Comparison of ENCODE assay signal across 26 cellular contexts in genomic region chrX:152640039-152640818, GRCh38. TPM values are rescaled to one million over a fixed set of nuclear protein-coding genes. Genes with fewer than 3 reads are reported as not detected.
DNase-seq lines count a peak whose midpoint lies in the region; ATAC-seq and TF ChIP-seq lines count a peak whose summit lies in the region.
"Had no signal": no experiment of that assay in that cellular context is flagged by ENCODE, and none has a peak within 500 bp of the region (broad histone marks: within the 10 kb centered on the region; RNA-seq: fewer than 3 reads in every experiment).

No MANE protein-coding gene starts in this region.

- TF ChIP-seq CTCF in epithelial cell of esophagus (IDR thresholded peaks at IDR 0.05; ENCODE audit: insufficient read depth, low read depth, low read length, missing control alignments) (no peak), lung (IDR thresholded peaks at IDR 0.05; ENCODE audit: control extremely low read depth, extremely low read depth) (no peak)

- ATAC-seq in lung (ENCODE audit: insufficient read depth, low FRiP score) (no peak), HG02840 (IDR thresholded peaks at IDR 0.05; ENCODE audit: low FRiP score, unreplicated experiment) (no peak)
- ATAC-seq: Panc1; stimulated activated naive B cell treated with anti-CD40 and anti-IgM and Interleukin-4, amounts not matched to agents 10 μg/mL and 1 μg/mL and 100 μg/mL, for 72 hours; T-helper 17 cell had no signal

- H3K4me3 Mint-ChIP-seq in activated T-helper 1 cell treated with anti-CD3 and anti-CD28 coated beads, Interleukin-12 subunit alpha, Interleukin-12 subunit beta, Interleukin-2, Interleukin-4 antibody, amounts not matched to agents 30 ng/mL and 10 ng/mL and 1 ng/mL, durations not matched to agents 14 hours and 24 hours and 36 hours: no peak overlapping the region
- H3K4me3 Mint-ChIP-seq: CD8-positive, alpha-beta memory T cell; neural crest cell; stimulated activated naive B cell treated with anti-CD40 and anti-IgM and Interleukin-4, amounts not matched to agents 10 μg/mL and 1 μg/mL and 100 μg/mL, for 72 hours; T-helper 17 cell had no signal

- H3K4me1 ChIP-seq in lung (ENCODE audit: control insufficient read depth in 2 of 2, insufficient read depth in 2 of 2, low read length in 2 of 2): peaks cover 0 to 2% of the 10 kb centered on the region in 2 donors
- no peaks in the 10 kb centered on the region for H3K4me1 ChIP-seq in mesenchymal stem cell (ENCODE audit: control insufficient read depth, insufficient read depth, low read depth, low read length)
- H3K4me1 ChIP-seq: left ventricle myocardium inferior had no signal

- H3K36me3 ChIP-seq in lung (ENCODE audit: control insufficient read depth in 2 of 2, insufficient read depth in 2 of 2, low read length in 2 of 2): no peaks in the 10 kb centered on the region
- no peaks in the 10 kb centered on the region for H3K36me3 ChIP-seq in mesenchymal stem cell (ENCODE audit: control insufficient read depth in 1 of 2, insufficient read depth in 2 of 2, low read depth in 1 of 2, low read length in 2 of 2)
- H3K36me3 ChIP-seq: left ventricle myocardium inferior, thoracic aorta had no signal

- no peak overlapping the region for H3K4me3 ChIP-seq in epithelial cell of esophagus (ENCODE audit: low read length)
- no peak overlapping the region for H3K4me3 ChIP-seq in lung
- H3K4me3 ChIP-seq in mesenchymal stem cell (ENCODE audit: insufficient read depth in 1 of 2, low read depth in 1 of 2, low read length in 2 of 2): no peak overlapping the region
- H3K4me3 ChIP-seq: left ventricle myocardium inferior, thoracic aorta had no signal

- H3K9me3 Mint-ChIP-seq in activated T-helper 1 cell treated with anti-CD3 and anti-CD28 coated beads, Interleukin-12 subunit alpha, Interleukin-12 subunit beta, Interleukin-2, Interleukin-4 antibody, amounts not matched to agents 30 ng/mL and 10 ng/mL and 1 ng/mL, durations not matched to agents 14 hours and 24 hours and 36 hours: no peaks in the 10 kb centered on the region
- H3K9me3 Mint-ChIP-seq: neural crest cell; stimulated activated naive B cell treated with anti-CD40 and anti-IgM and Interleukin-4, amounts not matched to agents 10 μg/mL and 1 μg/mL and 100 μg/mL, for 72 hours had no signal

- no peak overlapping the region for H2AK5ac ChIP-seq in mesenchymal stem cell (ENCODE audit: low read length, severe bottlenecking)

- H3K9ac ChIP-seq in mesenchymal stem cell (ENCODE audit: low read length): no peak overlapping the region

- no peak overlapping the region for H3K27ac Mint-ChIP-seq in activated T-helper 1 cell treated with anti-CD3 and anti-CD28 coated beads, Interleukin-12 subunit alpha, Interleukin-12 subunit beta, Interleukin-2, Interleukin-4 antibody, amounts not matched to agents 30 ng/mL and 10 ng/mL and 1 ng/mL, durations not matched to agents 14 hours and 24 hours and 36 hours
- H3K27ac Mint-ChIP-seq: stimulated activated naive B cell treated with anti-CD40 and anti-IgM and Interleukin-4, amounts not matched to agents 10 μg/mL and 1 μg/mL and 100 μg/mL, for 72 hours; T-helper 17 cell had no signal

- no peaks in the 10 kb centered on the region for H3K9me3 ChIP-seq in lung (ENCODE audit: control insufficient read depth in 2 of 2, insufficient read depth in 1 of 2, low read length in 1 of 2)
- no peaks in the 10 kb centered on the region for H3K9me3 ChIP-seq in mesenchymal stem cell (ENCODE audit: control insufficient read depth, low read length)
- H3K9me3 ChIP-seq: left ventricle myocardium inferior, thoracic aorta had no signal

- H3K4me2 ChIP-seq in mesenchymal stem cell (ENCODE audit: low read length, poor library complexity, severe bottlenecking): no peak overlapping the region

- H2BK15ac ChIP-seq in mesenchymal stem cell (ENCODE audit: low read depth, poor library complexity, severe bottlenecking): no peak overlapping the region

- no peaks in the 10 kb centered on the region for H3K79me1 ChIP-seq in mesenchymal stem cell (replicated peaks; ENCODE audit: low read length, poor library complexity, severe bottlenecking)

- no peak overlapping the region for H4K8ac ChIP-seq in mesenchymal stem cell (ENCODE audit: low read length)

- no peak overlapping the region for H2BK120ac ChIP-seq in mesenchymal stem cell (ENCODE audit: low read depth, low read length)

- H3K27me3 Mint-ChIP-seq in activated T-helper 1 cell treated with anti-CD3 and anti-CD28 coated beads, Interleukin-12 subunit alpha, Interleukin-12 subunit beta, Interleukin-2, Interleukin-4 antibody, amounts not matched to agents 30 ng/mL and 10 ng/mL and 1 ng/mL, durations not matched to agents 14 hours and 24 hours and 36 hours (ENCODE audit: insufficient read depth): peaks cover 17% of the 10 kb centered on the region

- no peak overlapping the region for H4K91ac ChIP-seq in mesenchymal stem cell (ENCODE audit: low read length)

- no peak overlapping the region for H3K18ac ChIP-seq in mesenchymal stem cell (ENCODE audit: low read depth in 1 of 2, low read length in 2 of 2)

- no peaks in the 10 kb centered on the region for H3K36me3 Mint-ChIP-seq in activated T-helper 1 cell treated with anti-CD3 and anti-CD28 coated beads, Interleukin-12 subunit alpha, Interleukin-12 subunit beta, Interleukin-2, Interleukin-4 antibody, amounts not matched to agents 30 ng/mL and 10 ng/mL and 1 ng/mL, durations not matched to agents 14 hours and 24 hours and 36 hours (ENCODE audit: low read depth)
- H3K36me3 Mint-ChIP-seq: CD8-positive, alpha-beta memory T cell; stimulated activated naive B cell treated with anti-CD40 and anti-IgM and Interleukin-4, amounts not matched to agents 10 μg/mL and 1 μg/mL and 100 μg/mL, for 72 hours had no signal

- no peak overlapping the region for H3K4ac ChIP-seq in mesenchymal stem cell (ENCODE audit: low read depth in 1 of 2, low read length in 2 of 2)

- H3K23ac ChIP-seq in mesenchymal stem cell (ENCODE audit: low read length in 2 of 2): no peak overlapping the region

- no peak overlapping the region for H2BK12ac ChIP-seq in mesenchymal stem cell (ENCODE audit: low read length in 2 of 2)

- WGBS in lung, 2 donors: 68 to 83% methylated on average over 18 of the region's 18 CpGs
- WGBS in mesenchymal stem cell: 74% methylated on average over 14 of the region's 18 CpGs

- H3K4me1 Mint-ChIP-seq in activated T-helper 1 cell treated with anti-CD3 and anti-CD28 coated beads, Interleukin-12 subunit alpha, Interleukin-12 subunit beta, Interleukin-2, Interleukin-4 antibody, amounts not matched to agents 30 ng/mL and 10 ng/mL and 1 ng/mL, durations not matched to agents 14 hours and 24 hours and 36 hours (ENCODE audit: low read depth): no peaks in the 10 kb centered on the region
- H3K4me1 Mint-ChIP-seq: CD8-positive, alpha-beta memory T cell; neural crest cell; T-helper 17 cell had no signal

- H3K14ac ChIP-seq in mesenchymal stem cell (ENCODE audit: low read length in 2 of 2): no peak overlapping the region

- H3K27ac ChIP-seq in lung (ENCODE audit: low read depth in 1 of 2, low read length in 1 of 2) (no peak overlapping the region), mesenchymal stem cell (ENCODE audit: low read length, poor library complexity, severe bottlenecking) (no peak overlapping the region)
- H3K27ac ChIP-seq: left ventricle myocardium inferior, thoracic aorta had no signal

- intact Hi-C loops in activated T-helper 1 cell treated with anti-CD3 and anti-CD28 coated beads, Interleukin-12 subunit alpha, Interleukin-12 subunit beta, Interleukin-2, Interleukin-4 antibody, amounts not matched to agents 30 ng/mL and 10 ng/mL and 1 ng/mL, durations not matched to agents 14 hours and 24 hours and 36 hours (cut with micrococcal nuclease): no loop called here

- H3K27me3 ChIP-seq in lung (ENCODE audit: control insufficient read depth, insufficient read depth): peaks cover 24% of the 10 kb centered on the region
- peaks cover 20 to 86% of the 10 kb centered on the region in 2 experiments for H3K27me3 ChIP-seq in mesenchymal stem cell (ENCODE audit: control insufficient read depth in 1 of 2, insufficient read depth in 1 of 2, low read length in 2 of 2)

- H2AFZ ChIP-seq in mesenchymal stem cell (ENCODE audit: low read depth, low read length): no peak overlapping the region

- DNase-seq in ELR (ENCODE audit: low read depth) (peak; percentile 28), RKO (ENCODE audit: low spot score) (peak; percentile 22), epithelial cell of esophagus (ENCODE audit: low read depth) (peak; percentile 42), lung (ENCODE audit: low spot score) (peak; percentile 25), mesenchymal stem cell (no peak), SHP77 treated with DMSO at 0.1 percent for 48 hours (lab: John Stamatoyannopoulos, UW) (no peak)
- DNase-seq in activated T-helper 1 cell treated with anti-CD3 and anti-CD28 coated beads, Interleukin-12 subunit alpha, Interleukin-12 subunit beta, Interleukin-2, Interleukin-4 antibody, amounts not matched to agents 30 ng/mL and 10 ng/mL and 1 ng/mL, durations not matched to agents 14 hours and 24 hours and 36 hours (ENCODE audit: low spot score): no peak
- DNase-seq: activated CD4-positive, alpha-beta T cell treated with anti-CD3 and anti-CD28 coated beads, Interleukin-2, amount 50 U/mL, for 4 hours; activated naive CD4-positive, alpha-beta T cell; amygdala; CD8-positive, alpha-beta memory T cell; DMS79; erythroblast; KBM-7; left ventricle myocardium inferior; NCI-H187; NCI-H345; stimulated activated CD4-positive, alpha-beta T cell treated with anti-CD3 and anti-CD28 coated beads, Interleukin-2, amount 100 ng/mL, for 24 hours; stimulated activated naive B cell treated with anti-CD40 and anti-IgM and Interleukin-4, amounts not matched to agents 10 μg/mL and 1 μg/mL and 100 μg/mL, for 72 hours; T-helper 17 cell had no signal

- H2BK5ac ChIP-seq in mesenchymal stem cell (ENCODE audit: low read depth, low read length, poor library complexity, severe bottlenecking): no peak overlapping the region

RNA-seq across cellular contexts. Expression of gene GABRQ, which starts 2.5 kb away (rescaled TPM):
- under 1 TPM in 1 of 2 donors, not detected in 1; 0.09 TPM for total RNA-seq in lung
- not detected for polyA plus RNA-seq in lung
- not detected in 2 replicates for total RNA-seq in activated T-helper 1 cell treated with anti-CD3 and anti-CD28 coated beads, Interleukin-12 subunit alpha, Interleukin-12 subunit beta, Interleukin-2, Interleukin-4 antibody, amounts not matched to agents 30 ng/mL and 10 ng/mL and 1 ng/mL, durations not matched to agents 14 hours and 24 hours and 36 hours
- polyA plus RNA-seq in mesenchymal stem cell (2013, experiment 1 of 2): not detected
- not detected for polyA plus RNA-seq in mesenchymal stem cell (2013, experiment 2 of 2)
- total RNA-seq: CD8-positive, alpha-beta memory T cell; left ventricle myocardium inferior; posterior vena cava; T-helper 17 cell; thoracic aorta had no signal
- polyA plus RNA-seq: CD8-positive, alpha-beta memory T cell had no signal

RNA-seq across cellular contexts. Expression of gene MAGEA3, which starts 58.4 kb away (rescaled TPM):
- not detected for total RNA-seq in lung
- polyA plus RNA-seq in lung: not detected
- not detected in 2 replicates for total RNA-seq in activated T-helper 1 cell treated with anti-CD3 and anti-CD28 coated beads, Interleukin-12 subunit alpha, Interleukin-12 subunit beta, Interleukin-2, Interleukin-4 antibody, amounts not matched to agents 30 ng/mL and 10 ng/mL and 1 ng/mL, durations not matched to agents 14 hours and 24 hours and 36 hours
- not detected for polyA plus RNA-seq in mesenchymal stem cell (2013, experiment 1 of 2)
- polyA plus RNA-seq in mesenchymal stem cell (2013, experiment 2 of 2): not detected
- total RNA-seq: CD8-positive, alpha-beta memory T cell; left ventricle myocardium inferior; mononuclear cell; neural crest cell; posterior vena cava; T-helper 17 cell; thoracic aorta had no signal
- polyA plus RNA-seq: CD8-positive, alpha-beta memory T cell had no signal

Comparison
In these comparisons a context has a peak if more than half of its experiments do, and no peak if none do; other contexts are left out.
1. DNase-seq: peak in ELR (single experiment), RKO (single experiment), epithelial cell of esophagus (single experiment) and lung (single experiment); none in activated T-helper 1 cell treated with anti-CD3 and anti-CD28 coated beads, Interleukin-12 subunit alpha, Interleukin-12 subunit beta, Interleukin-2, Interleukin-4 antibody, amounts not matched to agents 30 ng/mL and 10 ng/mL and 1 ng/mL, durations not matched to agents 14 hours and 24 hours and 36 hours (single experiment), mesenchymal stem cell (single experiment) and SHP77 treated with DMSO at 0.1 percent for 48 hours (single experiment).